1 cellular context compared by ENCODE assay signal in genomic region chr16:80964351-80964750, GRCh38.
TF ChIP-seq lines count a peak whose summit lies in the region.

No MANE protein-coding gene starts in this region.

TF ChIP-seq in GM12878, 131 proteins besides CTCF, POLR2A, EP300 and RAD21:
- TF ChIP-seq MXI1 (IDR thresholded peaks at IDR 0.05; ENCODE audit: low read depth, low read length) (no peak), ZNF274 (IDR thresholded peaks at IDR 0.05; ENCODE audit: insufficient read depth, insufficient read length) (no peak), CBX5 (IDR thresholded peaks at IDR 0.05; ENCODE audit: low read depth) (no peak), ELK1 (IDR thresholded peaks at IDR 0.05; ENCODE audit: low read depth, low read length) (no peak)
